Comparison of ENCODE assay signal across 1 cellular context in genomic region chr10:35352508-35352907, GRCh38.
TF ChIP-seq lines count a peak whose summit lies in the region.

No MANE protein-coding gene starts in this region.

TF ChIP-seq in liver, 16 proteins besides CTCF, POLR2A, EP300 and RAD21 (continued from another document):
- TF ChIP-seq FOXA1 (IDR thresholded peaks at IDR 0.05) (peak; percentile 78), JUND (IDR thresholded peaks at IDR 0.05) (peak; percentile 50 to 61), ATF3 (IDR thresholded peaks at IDR 0.05) (peak; percentile 28), REST (IDR thresholded peaks at IDR 0.05) (peak; percentile 70), NR2F2 (IDR thresholded peaks at IDR 0.05) (no peak), SP1 (IDR thresholded peaks at IDR 0.05) (peak; percentile 95), ZBTB33 (IDR thresholded peaks at IDR 0.05) (peak; percentile 16), GABPA (IDR thresholded peaks at IDR 0.05 in 1 of 2, conservative IDR thresholded peaks at IDR 0.05 in 1 of 2) (no peak)
